ENCODE assay signal across 8 cellular contexts in the genomic region with DNA sequence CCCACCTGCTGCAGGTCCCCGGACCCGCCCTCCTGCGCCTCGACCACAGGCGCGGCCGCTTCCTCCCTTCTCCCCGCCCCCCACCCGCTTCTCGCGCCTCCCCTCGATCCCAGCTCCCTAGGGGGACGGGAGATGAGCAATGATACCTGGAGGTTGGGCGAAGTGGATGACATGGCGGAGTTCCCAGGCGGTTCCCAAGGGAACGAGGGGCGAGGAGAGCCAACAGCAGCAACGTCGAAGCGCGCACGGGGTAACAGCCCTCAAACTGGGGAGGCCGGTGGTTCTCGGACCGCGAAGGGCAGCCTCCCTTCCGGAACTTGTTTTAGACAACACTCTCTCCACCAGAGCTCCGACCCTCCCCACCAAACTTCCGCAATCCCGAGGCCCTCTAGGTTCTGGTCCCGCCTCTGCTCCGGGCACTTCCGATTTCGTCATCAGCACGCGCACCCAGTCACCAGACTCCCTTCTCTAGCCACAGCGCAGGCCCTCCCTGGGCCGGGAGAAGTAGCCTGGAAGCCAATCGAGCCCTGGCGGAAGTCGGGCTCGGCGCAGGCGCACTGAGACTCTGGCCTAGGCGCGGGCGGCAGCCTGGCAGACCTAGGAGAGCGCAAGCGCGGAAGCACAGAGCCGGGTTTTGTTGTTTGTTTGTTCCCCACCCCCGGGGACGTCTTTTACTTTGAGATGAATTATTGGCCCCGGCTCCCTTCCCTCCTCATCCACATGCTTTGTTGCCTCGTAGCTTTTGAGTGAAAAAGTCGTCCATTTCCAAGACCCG. TPM values are rescaled to one million over a fixed set of nuclear protein-coding genes. Genes with fewer than 3 reads are reported as not detected.
A peak's percentile ranks its signal among the peaks of the same experiment; 100 is the strongest.
DNase-seq lines count a peak whose midpoint lies in the region; TF ChIP-seq lines count a peak whose summit lies in the region.

A gene (minus strand): TSS at position 390 of the 775 bp plus-strand sequence. CDS start 217 bp downstream, at position 173.

- peaks cover 9% of the 10 kb centered on the region for H3K36me3 ChIP-seq in HAP-1 (replicated peaks)
- no peaks in the 10 kb centered on the region for H3K36me3 ChIP-seq in MM.1S (replicated peaks; ENCODE audit: insufficient read depth, low read length)

- H2AFZ ChIP-seq in MM.1S (ENCODE audit: low read length): peak within 1 kb of the TSS; percentile 91

- H3K4me2 ChIP-seq in MM.1S (ENCODE audit: low read depth, low read length): peak within 1 kb of the TSS; percentile 88

- peak within 1 kb of the TSS; percentile 81 for H3K27ac ChIP-seq in MM.1S (ENCODE audit: low read length)

- H3K27me3 ChIP-seq in HAP-1 (ENCODE audit: low read depth) (no peaks in the 10 kb centered on the region), MM.1S (replicated peaks; ENCODE audit: insufficient read depth, low read length) (no peaks in the 10 kb centered on the region)

- TF ChIP-seq CTCF in MM.1S (IDR thresholded peaks at IDR 0.05; ENCODE audit: low read length) (no peak), fibroblast of the aortic adventitia (IDR thresholded peaks at IDR 0.05; ENCODE audit: insufficient read depth, low read length) (peak; percentile 10), nephron (IDR thresholded peaks at IDR 0.05; ENCODE audit: unreplicated experiment in 3 of 3) (peak in 1 of 3 experiments; percentile 13)

- peaks cover 50% of the 10 kb centered on the region for H3K79me2 ChIP-seq in MM.1S (ENCODE audit: low read length)

- H3K27me3 Mint-ChIP-seq in nephron (ENCODE audit: low read depth): peaks cover 3% of the 10 kb centered on the region
- H3K27me3 Mint-ChIP-seq in stimulated activated naive CD8-positive, alpha-beta T cell treated with anti-CD3 and anti-CD28 coated beads, Interleukin-15, Interleukin-2, amounts not matched to agents 100 ng/mL and 50 ng/mL, for 24 hours: no peaks in the 10 kb centered on the region

- DNase-seq in G401 (ENCODE audit: low spot score) (peak; percentile 99), HAP-1 (ENCODE audit: low spot score in 2 of 2) (peak; percentile 97 to 99), MM.1S (peak; percentile 99), SIG-M5 (lab: John Stamatoyannopoulos, UW) (peak; percentile 98), activated gamma-delta T cell (lab: John Stamatoyannopoulos, UW) (peak; percentile 99), fibroblast of the aortic adventitia (ENCODE audit: low read depth) (peak; percentile 99)

- H3F3A ChIP-seq in MM.1S (ENCODE audit: insufficient read depth, low read length): peaks cover 8% of the 10 kb centered on the region; the same call in 1 of the 2 replicates

- no peaks in the 10 kb centered on the region for H3K9me3 Mint-ChIP-seq in nephron
- H3K9me3 Mint-ChIP-seq in stimulated activated naive CD8-positive, alpha-beta T cell treated with anti-CD3 and anti-CD28 coated beads, Interleukin-15, Interleukin-2, amounts not matched to agents 100 ng/mL and 50 ng/mL, for 24 hours: no peaks in the 10 kb centered on the region

- H3K36me3 Mint-ChIP-seq in nephron (ENCODE audit: low read depth): no peaks in the 10 kb centered on the region
- peaks cover 8% of the 10 kb centered on the region for H3K36me3 Mint-ChIP-seq in stimulated activated naive CD8-positive, alpha-beta T cell treated with anti-CD3 and anti-CD28 coated beads, Interleukin-15, Interleukin-2, amounts not matched to agents 100 ng/mL and 50 ng/mL, for 24 hours (ENCODE audit: low read depth)

- H3K27ac Mint-ChIP-seq in nephron: peak within 1 kb of the TSS; percentile 90 to 99 (median 96)
- peak within 1 kb of the TSS; percentile 96 for H3K27ac Mint-ChIP-seq in stimulated activated naive CD8-positive, alpha-beta T cell treated with anti-CD3 and anti-CD28 coated beads, Interleukin-15, Interleukin-2, amounts not matched to agents 100 ng/mL and 50 ng/mL, for 24 hours

- H3K9me3 ChIP-seq in HAP-1 (no peaks in the 10 kb centered on the region), MM.1S (replicated peaks; ENCODE audit: insufficient read depth, low read length) (no peaks in the 10 kb centered on the region)

- H3K4me3 Mint-ChIP-seq in nephron: peak within 1 kb of the TSS; percentile 90 to 93 (median 92)
- H3K4me3 Mint-ChIP-seq in stimulated activated naive CD8-positive, alpha-beta T cell treated with anti-CD3 and anti-CD28 coated beads, Interleukin-15, Interleukin-2, amounts not matched to agents 100 ng/mL and 50 ng/mL, for 24 hours: peak within 1 kb of the TSS; percentile 97

- no peaks in the 10 kb centered on the region for H3K9me2 ChIP-seq in MM.1S (replicated peaks; ENCODE audit: insufficient read depth, low read length)

- in situ Hi-C loops in G401 (cut with HindIII; ENCODE audit: low sequenced_read_pairs): no loop called here
- in situ Hi-C loops in HAP-1 (cut with MboI; ENCODE audit: low sequenced_read_pairs): no loop called here

- H3K4me1 ChIP-seq in HAP-1 (0 out of 2 replicates have a peak, but pooled peaks cover 7% of the 10 kb centered on the region), MM.1S (ENCODE audit: low read length) (0 out of 2 replicates have a peak, but pooled peaks cover 9% of the 10 kb centered on the region)

- no peaks in the 10 kb centered on the region for H4K20me1 ChIP-seq in MM.1S (ENCODE audit: insufficient read depth, low read length)

- H3K9ac ChIP-seq in MM.1S (ENCODE audit: low read length): peak within 1 kb of the TSS; percentile 88

- H3K4me3 ChIP-seq in HAP-1: peak within 1 kb of the TSS; percentile 90
- peak within 1 kb of the TSS; percentile 94 for H3K4me3 ChIP-seq in MM.1S (ENCODE audit: low read length)
- H3K4me3 ChIP-seq in fibroblast of the aortic adventitia (ENCODE audit: low read depth, low read length): peak within 1 kb of the TSS; percentile 99

- H3K4me1 Mint-ChIP-seq in nephron: peaks cover 14% of the 10 kb centered on the region
- H3K4me1 Mint-ChIP-seq in stimulated activated naive CD8-positive, alpha-beta T cell treated with anti-CD3 and anti-CD28 coated beads, Interleukin-15, Interleukin-2, amounts not matched to agents 100 ng/mL and 50 ng/mL, for 24 hours (ENCODE audit: low read depth): peaks cover 33% of the 10 kb centered on the region

RNA-seq across cellular contexts. Expression of the gene that starts here (rescaled TPM):
- total RNA-seq in G401 (2014; rRNA removed; shearing (Covaris generic)): 24.8 and 37.8 TPM in 2 replicates
- 38.1 and 77.9 TPM in 2 replicates for total RNA-seq in fibroblast of the aortic adventitia (ENCODE audit: low replicate concordance)

Comparison
In these comparisons a context has a peak if more than half of its experiments do, and no peak if none do; other contexts are left out.
1. Peak in every context shown above with its lines: DNase-seq, H3K4me3 ChIP-seq and H3K27ac ChIP-seq.